Comparison of ENCODE assay signal across 12 cellular contexts in the genomic region with DNA sequence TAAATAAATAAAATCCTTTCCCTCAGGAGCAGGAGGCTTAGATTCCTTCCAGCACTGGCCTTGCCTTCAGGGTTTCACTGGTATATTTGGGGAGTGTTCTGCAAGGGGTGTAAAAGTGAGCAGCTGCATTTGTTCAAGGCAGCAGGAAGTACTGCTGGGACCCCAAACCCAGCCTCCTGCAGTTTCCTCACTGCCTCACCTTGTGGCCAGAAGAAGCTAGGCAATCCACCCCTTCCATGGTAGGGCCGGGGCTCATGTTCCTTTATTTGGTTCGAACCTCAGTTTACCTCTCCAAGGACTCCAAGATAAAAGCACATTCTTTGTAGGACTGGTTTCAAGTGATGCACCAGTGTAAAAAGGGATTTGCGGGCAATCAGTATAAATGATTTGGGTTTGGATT. TPM values are rescaled to one million over a fixed set of nuclear protein-coding genes. Genes with fewer than 3 reads are reported as not detected.
DNase-seq lines count a peak whose midpoint lies in the region; ATAC-seq and TF ChIP-seq lines count a peak whose summit lies in the region.
"Had no signal": no experiment of that assay in that cellular context is flagged by ENCODE, and none has a peak within 500 bp of the region (broad histone marks: within the 10 kb centered on the region; RNA-seq: fewer than 3 reads in every experiment).

No MANE protein-coding gene starts in this region.

- no peaks in the 10 kb centered on the region for H3K27me3 Mint-ChIP-seq in T-helper 1 cell treated with Interleukin-12 subunit alpha and Interleukin-12 subunit beta and Interleukin-4 antibody, amounts not matched to agents 30 μg/mL and 1 μg/mL, for 36 hours (ENCODE audit: low read depth)
- H3K27me3 Mint-ChIP-seq in endodermal cell (ENCODE audit: insufficient read depth) = peaks cover 7% of the 10 kb centered on the region

- DNase-seq in T-helper 1 cell (no peak), OCI-LY7 (ENCODE audit: low spot score) (peak; percentile 24), endodermal cell (peak; percentile 58), sigmoid colon (no peak), GM10248 (ENCODE audit: extremely low spot score) (no peak)
- DNase-seq: activated CD4-positive, CD25-positive, alpha-beta regulatory T cell treated with anti-CD3 and anti-CD28 coated beads, Interleukin-2, amount 50 U/mL, for 72 hours; Kasumi-1; SHP77 had no signal

- peaks cover 18% of the 10 kb centered on the region for H3K4me1 ChIP-seq in OCI-LY7 (ENCODE audit: insufficient read depth, low read length, poor library complexity, severe bottlenecking)
- no peaks in the 10 kb centered on the region for H3K4me1 ChIP-seq in endodermal cell (ENCODE audit: control insufficient read depth, insufficient read depth, low read length)
- peaks cover 0 to 13% (median 8%) of the 10 kb centered on the region in 4 donors for H3K4me1 ChIP-seq in sigmoid colon

- POLR2A ChIA-PET in OCI-LY7 (lab: Charles Lee) (interaction anchor here (0.7 to 1.1 kb wide), 4 partner anchors 10 to 230 kb away, joined by 3 read pairs; no protein-coding TSS in a partner anchor), GM10248 (lab: Yijun Ruan, JAX) (no interaction called here)

- H3K4me3 ChIP-seq in OCI-LY7 (ENCODE audit: low read depth, low read length, poor library complexity, severe bottlenecking) (no peak overlapping the region), endodermal cell (ENCODE audit: low read length) (no peak overlapping the region), sigmoid colon (no peak overlapping the region)

- no peak for TF ChIP-seq EP300 in sigmoid colon (IDR thresholded peaks at IDR 0.05)

- no peaks in the 10 kb centered on the region for H3K27me3 ChIP-seq in endodermal cell (ENCODE audit: control insufficient read depth, insufficient read depth, low read length, poor library complexity, severe bottlenecking)
- H3K27me3 ChIP-seq in sigmoid colon = no peaks in the 10 kb centered on the region

- 67 to 97% methylated on average over 1 to 3 of the region's 3 CpGs for WGBS in endodermal cell (ENCODE audit: insufficient coverage in 1 of 2, insufficient read length in 1 of 2), 2 experiments
- WGBS in sigmoid colon, 2 donors = 89 to 96% methylated on average over 3 of the region's 3 CpGs

- no peak for TF ChIP-seq POLR2A in sigmoid colon (IDR thresholded peaks at IDR 0.05)

- no peak overlapping the region for H3K27ac ChIP-seq in OCI-LY7 (ENCODE audit: low read depth, low read length, poor library complexity, severe bottlenecking)
- H3K27ac ChIP-seq in endodermal cell (ENCODE audit: low read depth, low read length) = no peak overlapping the region
- peak overlapping the region; percentile 90 to 94 (median 93) for H3K27ac ChIP-seq in sigmoid colon

- CTCF ChIA-PET in OCI-LY7 (lab: Charles Lee; ENCODE audit: unreplicated experiment) (interaction anchor here (0.6 kb wide), 1 partner anchor 206 kb away, joined by 3 read pairs; no protein-coding TSS in a partner anchor), GM10248 (lab: Yijun Ruan, JAX) (interaction anchor here (1.2 to 13.4 kb wide), 6 partner anchors 10 to 197 kb away, joined by 3 to 195 read pairs (median 5); partner anchors contain the start of genes APOA2 and TOMM40L)

- H3K4me3 Mint-ChIP-seq in T-helper 1 cell treated with Interleukin-12 subunit alpha and Interleukin-12 subunit beta and Interleukin-4 antibody, amounts not matched to agents 30 μg/mL and 1 μg/mL, for 36 hours = peak overlapping the region; percentile 90
- peak overlapping the region; percentile 88 for H3K4me3 Mint-ChIP-seq in endodermal cell

- H3K9me3 ChIP-seq in OCI-LY7 (ENCODE audit: low read length) (no peaks in the 10 kb centered on the region), endodermal cell (ENCODE audit: control insufficient read depth, low read length) (no peaks in the 10 kb centered on the region), sigmoid colon (no peaks in the 10 kb centered on the region)

- no peaks in the 10 kb centered on the region for H4K20me1 ChIP-seq in OCI-LY7 (ENCODE audit: insufficient read depth, low read length)

- no peak overlapping the region for H3K9ac ChIP-seq in endodermal cell (ENCODE audit: extremely low read depth, low read length, poor library complexity, severe bottlenecking)

- TF ChIP-seq CTCF in OCI-LY7 (conservative IDR thresholded peaks at IDR 0.05; ENCODE audit: low read length) (peak; percentile 29; the same call in 1 of the 2 replicates), endodermal cell (conservative IDR thresholded peaks at IDR 0.05) (peak; percentile 49), sigmoid colon (IDR thresholded peaks at IDR 0.05) (no peak), GM10248 (IDR thresholded peaks at IDR 0.05; ENCODE audit: control extremely low read depth, extremely low read depth, low read depth, missing control alignments) (no peak)

- peaks cover 38% of the 10 kb centered on the region for H3K4me1 Mint-ChIP-seq in T-helper 1 cell treated with Interleukin-12 subunit alpha and Interleukin-12 subunit beta and Interleukin-4 antibody, amounts not matched to agents 30 μg/mL and 1 μg/mL, for 36 hours (ENCODE audit: low read depth)
- peaks cover 4% of the 10 kb centered on the region for H3K4me1 Mint-ChIP-seq in endodermal cell

- intact Hi-C loops in OCI-LY7 (cut with micrococcal nuclease; ENCODE audit: unreplicated experiment) = no loop called here
- intact Hi-C loops in sigmoid colon (cut with DNase I) = loop anchor here (2.0 kb wide), 1 partner anchor 188 kb away; no protein-coding TSS in a partner anchor

- H3K9me2 ChIP-seq in OCI-LY7 (ENCODE audit: insufficient read depth, low read length) = no peaks in the 10 kb centered on the region

- H3K36me3 ChIP-seq in OCI-LY7 (ENCODE audit: insufficient read depth, low read length) (no peaks in the 10 kb centered on the region), endodermal cell (ENCODE audit: control insufficient read depth, insufficient read depth, low read length) (no peaks in the 10 kb centered on the region), sigmoid colon (no peaks in the 10 kb centered on the region)

- ATAC-seq in GM18907 (IDR thresholded peaks at IDR 0.05; ENCODE audit: unreplicated experiment) (no peak), GM21825 (IDR thresholded peaks at IDR 0.05; ENCODE audit: unreplicated experiment) (no peak)

- peak overlapping the region; percentile 96 for H3K27ac Mint-ChIP-seq in T-helper 1 cell treated with Interleukin-12 subunit alpha and Interleukin-12 subunit beta and Interleukin-4 antibody, amounts not matched to agents 30 μg/mL and 1 μg/mL, for 36 hours
- no peak overlapping the region for H3K27ac Mint-ChIP-seq in endodermal cell

- BruUV-seq in OCI-LY7 (replicated peaks; lab: Mats Ljungman, UMichigan) = no TSS peak

- H2AFZ ChIP-seq in OCI-LY7 (ENCODE audit: low read length) = no peak overlapping the region

- peaks cover 3% of the 10 kb centered on the region for H3K36me3 Mint-ChIP-seq in T-helper 1 cell treated with Interleukin-12 subunit alpha and Interleukin-12 subunit beta and Interleukin-4 antibody, amounts not matched to agents 30 μg/mL and 1 μg/mL, for 36 hours (ENCODE audit: low read depth)
- H3K36me3 Mint-ChIP-seq in endodermal cell (ENCODE audit: low read depth) = no peaks in the 10 kb centered on the region

- H3K9me3 Mint-ChIP-seq in T-helper 1 cell treated with Interleukin-12 subunit alpha and Interleukin-12 subunit beta and Interleukin-4 antibody, amounts not matched to agents 30 μg/mL and 1 μg/mL, for 36 hours = no peaks in the 10 kb centered on the region
- H3K9me3 Mint-ChIP-seq in endodermal cell = no peaks in the 10 kb centered on the region

- H3K4me2 ChIP-seq in OCI-LY7 (ENCODE audit: low read length) = no peak overlapping the region

- H3K79me2 ChIP-seq in OCI-LY7 (ENCODE audit: insufficient read depth, low read depth, low read length) = no peaks in the 10 kb centered on the region

RNA-seq across cellular contexts. Expression of gene CFAP126, which starts 21.0 kb away (rescaled TPM):
- not detected in 2 replicates for total RNA-seq in OCI-LY7 (2014; rRNA removed; shearing (Covaris generic))
- total RNA-seq in OCI-LY7 (2022) (not detected in 2 replicates), endodermal cell (1 to 10 TPM in 1 of 2 donors, under 1 TPM in 1; 0.86 to 1.2 TPM), sigmoid colon (not detected)
- polyA plus RNA-seq in endodermal cell (2013, experiment 1 of 2) = 0.32 TPM
- polyA plus RNA-seq in endodermal cell (2013, experiment 2 of 2) = not detected
- polyA plus RNA-seq in sigmoid colon = not detected
- total RNA-seq: endothelial cell of umbilical vein had no signal
- polyA plus RNA-seq: endothelial cell of umbilical vein had no signal

Comparison
In these comparisons a context has a peak if more than half of its experiments do, and no peak if none do; other contexts are left out.
1. DNase-seq: peak in OCI-LY7 (single experiment) and endodermal cell (single experiment); none in T-helper 1 cell (0 of 5), sigmoid colon (single experiment) and GM10248 (single experiment).
2. H3K27ac ChIP-seq: peak in sigmoid colon (4 of 4); none in OCI-LY7 (single experiment) and endodermal cell (single experiment).
3. CTCF ChIP-seq: peak in OCI-LY7 (single experiment) and endodermal cell (single experiment); none in sigmoid colon (0 of 4) and GM10248 (single experiment).